1 cellular context compared by ENCODE assay signal in the genomic region with DNA sequence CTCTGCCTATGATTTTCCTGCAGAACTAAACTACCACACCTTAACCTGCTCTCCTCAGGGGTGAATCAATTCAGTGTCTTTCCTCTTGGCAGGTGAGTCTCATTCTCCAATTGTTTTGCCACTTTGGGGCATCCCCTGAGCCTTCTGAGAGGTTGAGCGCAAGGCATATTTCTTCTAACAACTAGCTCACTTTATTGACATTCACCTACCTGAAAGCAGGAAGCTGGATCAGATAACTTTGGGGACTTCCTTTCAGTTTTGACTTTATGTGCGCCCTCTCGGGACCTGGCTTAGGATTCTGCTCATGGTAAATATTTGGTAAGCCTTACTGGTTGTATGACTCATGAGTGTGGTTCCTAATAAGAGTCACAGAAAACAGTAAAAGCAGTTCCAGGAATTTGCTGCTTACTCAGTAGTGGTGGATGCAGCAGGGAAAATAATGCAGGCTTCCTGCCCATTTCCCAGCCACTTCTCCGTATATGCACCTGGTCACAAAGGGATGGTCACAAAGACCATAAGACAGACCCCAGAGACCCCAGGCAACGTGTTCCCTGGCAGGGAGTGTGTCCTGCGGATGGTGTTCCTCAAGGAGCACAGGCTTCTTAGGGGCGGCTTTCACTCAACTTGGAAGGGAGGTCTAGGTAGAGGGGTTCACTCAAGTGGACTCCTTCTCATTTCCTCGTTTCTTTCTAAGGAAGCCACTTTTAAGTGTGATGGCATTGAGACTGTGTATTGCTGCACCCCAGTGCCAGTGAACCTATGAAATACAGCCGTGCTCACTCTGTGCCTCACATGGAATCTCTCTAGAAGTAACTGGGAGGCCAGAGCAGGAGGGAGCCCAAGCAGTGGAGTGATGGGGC.
TF ChIP-seq lines count a peak whose summit lies in the region.

No MANE protein-coding gene starts in this region.

TF ChIP-seq in HepG2, 621 proteins besides CTCF, POLR2A, EP300 and RAD21 (continued from another document and continues in another):
- TF ChIP-seq ZNF557 (CRISPR knock-in tag; IDR thresholded peaks at IDR 0.05) (no peak), TBX2 (CRISPR knock-in tag; IDR thresholded peaks at IDR 0.05; ENCODE audit: borderline replicate concordance) (peak; percentile 61; the same call in 1 of the 2 replicates), TEAD3 (CRISPR knock-in tag; optimal IDR thresholded peaks at IDR 0.05; ENCODE audit: borderline replicate concordance) (peak; percentile 85), PRMT3 (CRISPR knock-in tag; IDR thresholded peaks at IDR 0.05; ENCODE audit: borderline replicate concordance, low read depth) (no peak), GTF2F1 (IDR thresholded peaks at IDR 0.05; ENCODE audit: low read length) (no peak), TAF1 (CRISPR knock-in tag; IDR thresholded peaks at IDR 0.05) (no peak), ERF (CRISPR knock-in tag; IDR thresholded peaks at IDR 0.05) (peak; percentile 65; the same call in 1 of the 2 replicates), ZKSCAN1 (IDR thresholded peaks at IDR 0.05; ENCODE audit: low read length) (no peak), ZNF7 (CRISPR knock-in tag; IDR thresholded peaks at IDR 0.05) (peak; percentile 93; the same call in 1 of the 2 replicates), RNF2 (conservative IDR thresholded peaks at IDR 0.05; ENCODE audit: low read depth) (no peak), NR3C1 (CRISPR knock-in tag; IDR thresholded peaks at IDR 0.05) (no peak), SMC3 (IDR thresholded peaks at IDR 0.05; ENCODE audit: low read length) (0 out of 2 replicates have a peak, but pooled peaks have one; percentile 1), KLF13 (CRISPR knock-in tag; IDR thresholded peaks at IDR 0.05) (no peak), ZNF33A (CRISPR knock-in tag; IDR thresholded peaks at IDR 0.05; ENCODE audit: borderline replicate concordance) (no peak), ZNF792 (CRISPR knock-in tag; IDR thresholded peaks at IDR 0.05) (peak; percentile 89; the same call in 1 of the 2 replicates), RCOR2 (CRISPR knock-in tag; IDR thresholded peaks at IDR 0.05) (peak; percentile 83), CHD2 (IDR thresholded peaks at IDR 0.05; ENCODE audit: low read depth, low read length) (no peak), POLR2G (IDR thresholded peaks at IDR 0.05; ENCODE audit: low read depth, low read length) (0 out of 2 replicates have a peak, but pooled peaks have one; percentile 1), SIX1 (CRISPR knock-in tag; IDR thresholded peaks at IDR 0.05; ENCODE audit: borderline replicate concordance) (peak; percentile 56; the same call in 1 of the 2 replicates), ZKSCAN8 (CRISPR knock-in tag; IDR thresholded peaks at IDR 0.05; ENCODE audit: borderline replicate concordance) (peak; percentile 75; the same call in 1 of the 2 replicates), SNRNP70 (IDR thresholded peaks at IDR 0.05; ENCODE audit: low read depth, low read length) (no peak), KLF12 (CRISPR knock-in tag; IDR thresholded peaks at IDR 0.05; ENCODE audit: borderline replicate concordance) (no peak), JUND (CRISPR knock-in tag; IDR thresholded peaks at IDR 0.05) (peak; percentile 77), ZBTB7B (CRISPR knock-in tag; IDR thresholded peaks at IDR 0.05) (0 out of 2 replicates have a peak, but pooled peaks have one; percentile 27), SMYD3 (CRISPR knock-in tag; IDR thresholded peaks at IDR 0.05) (no peak), MAFG (CRISPR knock-in tag; IDR thresholded peaks at IDR 0.05) (no peak), ZNF382 (CRISPR knock-in tag; IDR thresholded peaks at IDR 0.05; ENCODE audit: borderline replicate concordance) (no peak), NR2F2 (IDR thresholded peaks at IDR 0.05; ENCODE audit: borderline replicate concordance, low read depth) (no peak), SAFB2 (CRISPR knock-in tag; IDR thresholded peaks at IDR 0.05; ENCODE audit: borderline replicate concordance, low read depth) (no peak; the same call in 1 of the 2 replicates), CEBPG (CRISPR knock-in tag; IDR thresholded peaks at IDR 0.05) (peak; percentile 37)
- TF ChIP-seq, protein P1, sequence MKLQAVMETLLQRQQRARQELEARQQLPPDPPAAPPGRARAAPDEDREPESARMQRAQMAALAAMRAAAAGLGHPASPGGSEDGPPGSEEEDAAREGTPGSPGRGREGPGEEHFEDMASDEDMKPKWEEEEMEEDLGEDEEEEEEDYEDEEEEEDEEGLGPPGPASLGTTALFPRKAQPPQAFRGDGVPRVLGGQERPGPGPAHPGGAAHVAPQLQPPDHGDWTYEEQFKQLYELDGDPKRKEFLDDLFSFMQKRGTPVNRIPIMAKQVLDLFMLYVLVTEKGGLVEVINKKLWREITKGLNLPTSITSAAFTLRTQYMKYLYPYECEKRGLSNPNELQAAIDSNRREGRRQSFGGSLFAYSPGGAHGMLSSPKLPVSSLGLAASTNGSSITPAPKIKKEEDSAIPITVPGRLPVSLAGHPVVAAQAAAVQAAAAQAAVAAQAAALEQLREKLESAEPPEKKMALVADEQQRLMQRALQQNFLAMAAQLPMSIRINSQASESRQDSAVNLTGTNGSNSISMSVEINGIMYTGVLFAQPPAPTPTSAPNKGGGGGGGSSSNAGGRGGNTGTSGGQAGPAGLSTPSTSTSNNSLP (IDR thresholded peaks at IDR 0.05; ENCODE audit: low read depth, low read length) = no peak
- TF ChIP-seq, protein P2, sequence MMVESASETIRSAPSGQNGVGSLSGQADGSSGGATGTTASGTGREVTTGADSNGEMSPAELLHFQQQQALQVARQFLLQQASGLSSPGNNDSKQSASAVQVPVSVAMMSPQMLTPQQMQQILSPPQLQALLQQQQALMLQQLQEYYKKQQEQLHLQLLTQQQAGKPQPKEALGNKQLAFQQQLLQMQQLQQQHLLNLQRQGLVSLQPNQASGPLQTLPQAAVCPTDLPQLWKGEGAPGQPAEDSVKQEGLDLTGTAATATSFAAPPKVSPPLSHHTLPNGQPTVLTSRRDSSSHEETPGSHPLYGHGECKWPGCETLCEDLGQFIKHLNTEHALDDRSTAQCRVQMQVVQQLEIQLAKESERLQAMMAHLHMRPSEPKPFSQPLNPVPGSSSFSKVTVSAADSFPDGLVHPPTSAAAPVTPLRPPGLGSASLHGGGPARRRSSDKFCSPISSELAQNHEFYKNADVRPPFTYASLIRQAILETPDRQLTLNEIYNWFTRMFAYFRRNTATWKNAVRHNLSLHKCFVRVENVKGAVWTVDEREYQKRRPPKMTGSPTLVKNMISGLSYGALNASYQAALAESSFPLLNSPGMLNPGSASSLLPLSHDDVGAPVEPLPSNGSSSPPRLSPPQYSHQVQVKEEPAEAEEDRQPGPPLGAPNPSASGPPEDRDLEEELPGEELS (CRISPR knock-in tag; IDR thresholded peaks at IDR 0.05) = peak; percentile 87
- TF ChIP-seq, protein P3, sequence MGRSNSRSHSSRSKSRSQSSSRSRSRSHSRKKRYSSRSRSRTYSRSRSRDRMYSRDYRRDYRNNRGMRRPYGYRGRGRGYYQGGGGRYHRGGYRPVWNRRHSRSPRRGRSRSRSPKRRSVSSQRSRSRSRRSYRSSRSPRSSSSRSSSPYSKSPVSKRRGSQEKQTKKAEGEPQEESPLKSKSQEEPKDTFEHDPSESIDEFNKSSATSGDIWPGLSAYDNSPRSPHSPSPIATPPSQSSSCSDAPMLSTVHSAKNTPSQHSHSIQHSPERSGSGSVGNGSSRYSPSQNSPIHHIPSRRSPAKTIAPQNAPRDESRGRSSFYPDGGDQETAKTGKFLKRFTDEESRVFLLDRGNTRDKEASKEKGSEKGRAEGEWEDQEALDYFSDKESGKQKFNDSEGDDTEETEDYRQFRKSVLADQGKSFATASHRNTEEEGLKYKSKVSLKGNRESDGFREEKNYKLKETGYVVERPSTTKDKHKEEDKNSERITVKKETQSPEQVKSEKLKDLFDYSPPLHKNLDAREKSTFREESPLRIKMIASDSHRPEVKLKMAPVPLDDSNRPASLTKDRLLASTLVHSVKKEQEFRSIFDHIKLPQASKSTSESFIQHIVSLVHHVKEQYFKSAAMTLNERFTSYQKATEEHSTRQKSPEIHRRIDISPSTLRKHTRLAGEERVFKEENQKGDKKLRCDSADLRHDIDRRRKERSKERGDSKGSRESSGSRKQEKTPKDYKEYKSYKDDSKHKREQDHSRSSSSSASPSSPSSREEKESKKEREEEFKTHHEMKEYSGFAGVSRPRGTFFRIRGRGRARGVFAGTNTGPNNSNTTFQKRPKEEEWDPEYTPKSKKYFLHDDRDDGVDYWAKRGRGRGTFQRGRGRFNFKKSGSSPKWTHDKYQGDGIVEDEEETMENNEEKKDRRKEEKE (IDR thresholded peaks at IDR 0.05) = no peak
- TF ChIP-seq, protein P4, sequence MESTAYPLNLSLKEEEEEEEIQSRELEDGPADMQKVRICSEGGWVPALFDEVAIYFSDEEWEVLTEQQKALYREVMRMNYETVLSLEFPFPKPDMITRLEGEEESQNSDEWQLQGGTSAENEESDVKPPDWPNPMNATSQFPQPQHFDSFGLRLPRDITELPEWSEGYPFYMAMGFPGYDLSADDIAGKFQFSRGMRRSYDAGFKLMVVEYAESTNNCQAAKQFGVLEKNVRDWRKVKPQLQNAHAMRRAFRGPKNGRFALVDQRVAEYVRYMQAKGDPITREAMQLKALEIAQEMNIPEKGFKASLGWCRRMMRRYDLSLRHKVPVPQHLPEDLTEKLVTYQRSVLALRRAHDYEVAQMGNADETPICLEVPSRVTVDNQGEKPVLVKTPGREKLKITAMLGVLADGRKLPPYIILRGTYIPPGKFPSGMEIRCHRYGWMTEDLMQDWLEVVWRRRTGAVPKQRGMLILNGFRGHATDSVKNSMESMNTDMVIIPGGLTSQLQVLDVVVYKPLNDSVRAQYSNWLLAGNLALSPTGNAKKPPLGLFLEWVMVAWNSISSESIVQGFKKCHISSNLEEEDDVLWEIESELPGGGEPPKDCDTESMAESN (CRISPR knock-in tag; conservative IDR thresholded peaks at IDR 0.05) = 0 out of 2 replicates have a peak, but pooled peaks have one; percentile 42
- TF ChIP-seq, protein P5, sequence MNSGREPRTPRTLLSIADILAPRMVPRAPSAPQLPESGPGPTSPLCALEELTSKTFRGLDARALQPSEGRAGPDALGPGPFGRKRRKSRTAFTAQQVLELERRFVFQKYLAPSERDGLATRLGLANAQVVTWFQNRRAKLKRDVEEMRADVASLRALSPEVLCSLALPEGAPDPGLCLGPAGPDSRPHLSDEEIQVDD (CRISPR knock-in tag; IDR thresholded peaks at IDR 0.05; ENCODE audit: borderline replicate concordance) = no peak
- TF ChIP-seq, protein P6, sequence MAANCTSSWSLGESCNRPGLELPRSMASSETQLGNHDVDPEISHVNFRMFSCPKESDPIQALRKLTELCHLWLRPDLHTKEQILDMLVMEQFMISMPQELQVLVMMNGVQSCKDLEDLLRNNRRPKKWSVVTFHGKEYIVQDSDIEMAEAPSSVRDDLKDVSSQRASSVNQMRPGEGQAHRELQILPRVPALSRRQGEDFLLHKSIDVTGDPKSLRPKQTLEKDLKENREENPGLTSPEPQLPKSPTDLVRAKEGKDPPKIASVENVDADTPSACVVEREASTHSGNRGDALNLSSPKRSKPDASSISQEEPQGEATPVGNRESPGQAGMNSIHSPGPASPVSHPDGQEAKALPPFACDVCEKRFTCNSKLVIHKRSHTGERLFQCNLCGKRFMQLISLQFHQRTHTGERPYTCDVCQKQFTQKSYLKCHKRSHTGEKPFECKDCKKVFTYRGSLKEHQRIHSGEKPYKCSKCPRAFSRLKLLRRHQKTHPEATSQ (CRISPR knock-in tag; IDR thresholded peaks at IDR 0.05; ENCODE audit: borderline replicate concordance) = 0 out of 2 replicates have a peak, but pooled peaks have one; percentile 39
- TF ChIP-seq, protein P7, sequence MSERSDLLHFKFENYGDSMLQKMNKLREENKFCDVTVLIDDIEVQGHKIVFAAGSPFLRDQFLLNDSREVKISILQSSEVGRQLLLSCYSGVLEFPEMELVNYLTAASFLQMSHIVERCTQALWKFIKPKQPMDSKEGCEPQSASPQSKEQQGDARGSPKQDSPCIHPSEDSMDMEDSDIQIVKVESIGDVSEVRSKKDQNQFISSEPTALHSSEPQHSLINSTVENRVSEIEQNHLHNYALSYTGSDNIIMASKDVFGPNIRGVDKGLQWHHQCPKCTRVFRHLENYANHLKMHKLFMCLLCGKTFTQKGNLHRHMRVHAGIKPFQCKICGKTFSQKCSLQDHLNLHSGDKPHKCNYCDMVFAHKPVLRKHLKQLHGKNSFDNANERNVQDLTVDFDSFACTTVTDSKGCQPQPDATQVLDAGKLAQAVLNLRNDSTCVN (CRISPR knock-in tag; IDR thresholded peaks at IDR 0.05; ENCODE audit: borderline replicate concordance) = no peak
- TF ChIP-seq, protein P8, sequence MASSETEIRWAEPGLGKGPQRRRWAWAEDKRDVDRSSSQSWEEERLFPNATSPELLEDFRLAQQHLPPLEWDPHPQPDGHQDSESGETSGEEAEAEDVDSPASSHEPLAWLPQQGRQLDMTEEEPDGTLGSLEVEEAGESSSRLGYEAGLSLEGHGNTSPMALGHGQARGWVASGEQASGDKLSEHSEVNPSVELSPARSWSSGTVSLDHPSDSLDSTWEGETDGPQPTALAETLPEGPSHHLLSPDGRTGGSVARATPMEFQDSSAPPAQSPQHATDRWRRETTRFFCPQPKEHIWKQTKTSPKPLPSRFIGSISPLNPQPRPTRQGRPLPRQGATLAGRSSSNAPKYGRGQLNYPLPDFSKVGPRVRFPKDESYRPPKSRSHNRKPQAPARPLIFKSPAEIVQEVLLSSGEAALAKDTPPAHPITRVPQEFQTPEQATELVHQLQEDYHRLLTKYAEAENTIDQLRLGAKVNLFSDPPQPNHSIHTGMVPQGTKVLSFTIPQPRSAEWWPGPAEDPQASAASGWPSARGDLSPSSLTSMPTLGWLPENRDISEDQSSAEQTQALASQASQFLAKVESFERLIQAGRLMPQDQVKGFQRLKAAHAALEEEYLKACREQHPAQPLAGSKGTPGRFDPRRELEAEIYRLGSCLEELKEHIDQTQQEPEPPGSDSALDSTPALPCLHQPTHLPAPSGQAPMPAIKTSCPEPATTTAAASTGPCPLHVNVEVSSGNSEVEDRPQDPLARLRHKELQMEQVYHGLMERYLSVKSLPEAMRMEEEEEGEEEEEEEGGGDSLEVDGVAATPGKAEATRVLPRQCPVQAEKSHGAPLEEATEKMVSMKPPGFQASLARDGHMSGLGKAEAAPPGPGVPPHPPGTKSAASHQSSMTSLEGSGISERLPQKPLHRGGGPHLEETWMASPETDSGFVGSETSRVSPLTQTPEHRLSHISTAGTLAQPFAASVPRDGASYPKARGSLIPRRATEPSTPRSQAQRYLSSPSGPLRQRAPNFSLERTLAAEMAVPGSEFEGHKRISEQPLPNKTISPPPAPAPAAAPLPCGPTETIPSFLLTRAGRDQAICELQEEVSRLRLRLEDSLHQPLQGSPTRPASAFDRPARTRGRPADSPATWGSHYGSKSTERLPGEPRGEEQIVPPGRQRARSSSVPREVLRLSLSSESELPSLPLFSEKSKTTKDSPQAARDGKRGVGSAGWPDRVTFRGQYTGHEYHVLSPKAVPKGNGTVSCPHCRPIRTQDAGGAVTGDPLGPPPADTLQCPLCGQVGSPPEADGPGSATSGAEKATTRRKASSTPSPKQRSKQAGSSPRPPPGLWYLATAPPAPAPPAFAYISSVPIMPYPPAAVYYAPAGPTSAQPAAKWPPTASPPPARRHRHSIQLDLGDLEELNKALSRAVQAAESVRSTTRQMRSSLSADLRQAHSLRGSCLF (CRISPR knock-in tag; IDR thresholded peaks at IDR 0.05; ENCODE audit: borderline replicate concordance) = no peak
- TF ChIP-seq, protein P9, sequence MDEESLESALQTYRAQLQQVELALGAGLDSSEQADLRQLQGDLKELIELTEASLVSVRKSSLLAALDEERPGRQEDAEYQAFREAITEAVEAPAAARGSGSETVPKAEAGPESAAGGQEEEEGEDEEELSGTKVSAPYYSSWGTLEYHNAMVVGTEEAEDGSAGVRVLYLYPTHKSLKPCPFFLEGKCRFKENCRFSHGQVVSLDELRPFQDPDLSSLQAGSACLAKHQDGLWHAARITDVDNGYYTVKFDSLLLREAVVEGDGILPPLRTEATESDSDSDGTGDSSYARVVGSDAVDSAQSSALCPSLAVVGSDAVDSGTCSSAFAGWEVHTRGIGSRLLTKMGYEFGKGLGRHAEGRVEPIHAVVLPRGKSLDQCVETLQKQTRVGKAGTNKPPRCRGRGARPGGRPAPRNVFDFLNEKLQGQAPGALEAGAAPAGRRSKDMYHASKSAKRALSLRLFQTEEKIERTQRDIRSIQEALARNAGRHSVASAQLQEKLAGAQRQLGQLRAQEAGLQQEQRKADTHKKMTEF (CRISPR knock-in tag; IDR thresholded peaks at IDR 0.05) = peak; percentile 84
